In the genomic region with DNA sequence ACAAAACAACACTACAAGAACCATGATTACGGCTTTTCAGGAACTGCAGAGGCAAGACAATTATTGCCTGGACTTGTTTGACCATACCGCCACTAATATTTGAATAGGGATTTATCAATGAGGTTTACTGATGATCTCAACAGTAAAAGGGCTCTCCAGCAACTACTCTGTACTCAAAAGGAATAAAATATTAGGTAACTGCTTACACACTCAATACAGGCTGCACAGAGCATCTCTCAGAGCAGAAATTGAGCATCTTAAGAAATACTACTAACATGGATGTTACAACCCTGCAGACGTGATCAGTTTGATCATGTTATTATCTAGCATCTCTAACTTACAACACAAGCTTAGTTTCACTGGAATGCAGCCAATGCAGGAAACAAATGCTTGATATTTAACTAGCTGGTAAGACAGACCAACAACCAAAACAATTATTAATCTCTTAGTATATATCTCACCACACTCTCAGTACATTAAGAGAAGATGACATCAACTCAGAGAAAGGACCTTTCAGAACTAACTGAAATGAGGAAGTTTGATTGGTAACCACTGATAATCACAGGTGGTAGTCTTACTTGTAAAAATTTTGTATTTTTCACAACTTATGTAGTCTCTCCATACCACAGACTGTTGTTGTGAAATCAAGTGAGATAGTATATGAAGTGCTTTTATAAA, we compare ENCODE assay signal across 8 cellular contexts. TPM values are rescaled to one million over a fixed set of nuclear protein-coding genes. Genes with fewer than 3 reads are reported as not detected.
DNase-seq lines count a peak whose midpoint lies in the region; ATAC-seq and TF ChIP-seq lines count a peak whose summit lies in the region.

No MANE protein-coding gene starts in this region.

- H3K36me3 ChIP-seq in Caco-2 (ENCODE audit: control insufficient read depth, insufficient read depth, low read length) = no peaks in the 10 kb centered on the region

- DNase-seq in Caco-2 (peak in 1 of 2 experiments; percentile 15), LNCaP clone FGC (ENCODE audit: low read depth) (peak; percentile 51), AG08396 (ENCODE audit: low spot score) (no peak), NCI-H2196 treated with DMSO at 0.1 percent for 48 hours (lab: John Stamatoyannopoulos, UW; ENCODE audit: unreplicated experiment) (no peak), KBM-7 (no peak)
- DNase-seq in activated T-cell treated with anti-CD3 and anti-CD28 coated beads, Interleukin-2, amount 50 U/mL, for 4 hours = no peak

- H3K4me3 ChIP-seq in Caco-2 (ENCODE audit: low read depth, low read length) (no peak overlapping the region), LNCaP clone FGC (ENCODE audit: low read depth, low read length) (no peak overlapping the region)

- peaks cover 28% of the 10 kb centered on the region for H3K4me1 ChIP-seq in Caco-2

- H3K9me3 Mint-ChIP-seq in Caco-2 (ENCODE audit: unreplicated experiment) = no peaks in the 10 kb centered on the region
- no peaks in the 10 kb centered on the region for H3K9me3 Mint-ChIP-seq in activated T-cell treated with anti-CD3 and anti-CD28 coated beads, Interleukin-2, amount 50 U/mL, for 4 hours

- in situ Hi-C loops in KBM-7 (cut with MboI; ENCODE audit: low pct_unique_long_range_greater_than_20kb, low sequenced_read_pairs) = no loop called here

- POLR2A ChIA-PET in Caco-2 (lab: Charles Lee) = no interaction called here

- no peaks in the 10 kb centered on the region for H3K27me3 ChIP-seq in Caco-2 (replicated peaks; ENCODE audit: control insufficient read depth, insufficient read depth, low read length)

- no peaks in the 10 kb centered on the region for H3K9me3 ChIP-seq in Caco-2

- CTCF ChIA-PET in Caco-2 (lab: Charles Lee) = no interaction called here

- H3K27ac Mint-ChIP-seq in Caco-2 (ENCODE audit: unreplicated experiment) = peak overlapping the region; percentile 34

- peaks cover 26% of the 10 kb centered on the region for H3K36me3 Mint-ChIP-seq in Caco-2 (ENCODE audit: insufficient read depth, unreplicated experiment)
- peaks cover 11% of the 10 kb centered on the region for H3K36me3 Mint-ChIP-seq in activated T-cell treated with anti-CD3 and anti-CD28 coated beads, Interleukin-2, amount 50 U/mL, for 4 hours (ENCODE audit: insufficient read depth)

- intact Hi-C loops in Caco-2 (cut with micrococcal nuclease; ENCODE audit: unreplicated experiment) = no loop called here

- no TSS peak for BruUV-seq in Caco-2 (replicated peaks; lab: Mats Ljungman, UMichigan)

- H3K4me1 Mint-ChIP-seq in Caco-2 (ENCODE audit: low read depth, unreplicated experiment) = peaks cover 26% of the 10 kb centered on the region
- H3K4me1 Mint-ChIP-seq in activated T-cell treated with anti-CD3 and anti-CD28 coated beads, Interleukin-2, amount 50 U/mL, for 4 hours (ENCODE audit: low read depth) = peaks cover 66% of the 10 kb centered on the region

- no peaks in the 10 kb centered on the region for H3K27me3 Mint-ChIP-seq in Caco-2 (ENCODE audit: insufficient read depth, unreplicated experiment)
- H3K27me3 Mint-ChIP-seq in activated T-cell treated with anti-CD3 and anti-CD28 coated beads, Interleukin-2, amount 50 U/mL, for 4 hours (ENCODE audit: low read depth) = no peaks in the 10 kb centered on the region

- ATAC-seq in GM21367 (IDR thresholded peaks at IDR 0.05; ENCODE audit: unreplicated experiment) (peak; percentile 36), esophagus mucosa (peak; percentile 49)
- no peak for ATAC-seq in activated T-cell treated with anti-CD3 and anti-CD28 coated beads, Interleukin-2, amount 50 U/mL, for 4 hours

- no peak overlapping the region for H3K4me3 Mint-ChIP-seq in Caco-2 (ENCODE audit: unreplicated experiment)
- H3K4me3 Mint-ChIP-seq in activated T-cell treated with anti-CD3 and anti-CD28 coated beads, Interleukin-2, amount 50 U/mL, for 4 hours = no peak overlapping the region

- TF ChIP-seq CTCF in Caco-2 (IDR thresholded peaks at IDR 0.05; ENCODE audit: insufficient read depth in 1 of 2, low read depth in 1 of 2, low read length in 1 of 2, severe bottlenecking in 1 of 2, unreplicated experiment in 1 of 2) (no peak), LNCaP clone FGC (IDR thresholded peaks at IDR 0.05; ENCODE audit: control insufficient read depth, extremely low read depth, insufficient read depth) (no peak)

RNA-seq across cellular contexts. Expression of gene PUM1, which starts 52.2 kb away (rescaled TPM):
- total RNA-seq in Caco-2 (2022) (92.3 and 93.7 TPM in 2 replicates), esophagus mucosa (63.0 TPM)
- 100 to 1,000 TPM; 104 to 113 (median 110) TPM for total RNA-seq in activated T-cell treated with anti-CD3 and anti-CD28 coated beads, Interleukin-2, amount 50 U/mL, for 4 hours

Comparison
In these comparisons a context has a peak if more than half of its experiments do, and no peak if none do; other contexts are left out.
1. ATAC-seq: peak in GM21367 (single experiment) and esophagus mucosa (single experiment); none in activated T-cell treated with anti-CD3 and anti-CD28 coated beads, Interleukin-2, amount 50 U/mL, for 4 hours (0 of 2).